ENCODE assay signal across 22 cellular contexts in the genomic region with DNA sequence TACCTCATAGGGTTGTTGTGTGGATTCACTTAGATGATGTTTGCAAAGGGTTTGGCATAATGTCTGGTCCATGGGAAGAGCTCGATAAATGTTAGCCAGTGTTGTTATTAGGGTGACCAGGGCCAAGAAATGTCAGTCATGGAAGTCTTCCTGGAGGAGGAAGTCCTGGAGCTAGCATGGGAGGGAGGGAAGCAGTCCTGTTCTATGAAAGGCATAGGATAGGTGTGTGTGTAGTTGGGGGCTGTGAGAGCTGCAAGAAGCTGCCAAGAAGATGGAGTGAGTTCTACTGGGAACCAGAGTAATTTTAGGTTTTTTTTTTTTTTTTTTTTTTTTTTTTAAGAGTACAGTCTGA. TPM values are rescaled to one million over a fixed set of nuclear protein-coding genes. Genes with fewer than 3 reads are reported as not detected.
DNase-seq lines count a peak whose midpoint lies in the region; ATAC-seq and TF ChIP-seq lines count a peak whose summit lies in the region.
"Had no signal": no experiment of that assay in that cellular context is flagged by ENCODE, and none has a peak within 500 bp of the region (broad histone marks: within the 10 kb centered on the region; RNA-seq: fewer than 3 reads in every experiment).

No MANE protein-coding gene starts in this region.

- no peak overlapping the region for H3K27ac ChIP-seq in PC-9
- peak overlapping the region; percentile 20 for H3K27ac ChIP-seq in thymus (ENCODE audit: low read depth)
- H3K27ac ChIP-seq in psoas muscle: no peak overlapping the region
- H3K27ac ChIP-seq: KMS-11 had no signal

- no peaks in the 10 kb centered on the region for H3K36me3 Mint-ChIP-seq in activated T-cell treated with anti-CD3 and anti-CD28 coated beads, Interleukin-2, amount 50 U/mL, for 24 hours (ENCODE audit: low read depth)
- H3K36me3 Mint-ChIP-seq in immature natural killer cell: peaks cover 0 to 5% (median 3%) of the 10 kb centered on the region in 3 donors

- POLR2A ChIA-PET in PC-9 (lab: Charles Lee; ENCODE audit: unreplicated experiment): no interaction called here

- ATAC-seq in GM19328 (IDR thresholded peaks at IDR 0.05; ENCODE audit: unreplicated experiment) (no peak), psoas muscle (no peak)

- H3F3A ChIP-seq in PC-9 (ENCODE audit: insufficient read depth, low read depth): peaks cover 32% of the 10 kb centered on the region

- peak overlapping the region; percentile 1 for H3K27ac Mint-ChIP-seq in activated T-cell treated with anti-CD3 and anti-CD28 coated beads, Interleukin-2, amount 50 U/mL, for 24 hours
- H3K27ac Mint-ChIP-seq in immature natural killer cell: peak overlapping the region in 4 of 6 donors; percentile 96 to 97 (median 97)
- H3K27ac Mint-ChIP-seq: B cell; CD4-positive, alpha-beta T cell had no signal

- TF ChIP-seq CTCF in PC-9 (conservative IDR thresholded peaks at IDR 0.05): no peak
- no peak for TF ChIP-seq CTCF in psoas muscle (IDR thresholded peaks at IDR 0.05)

- no peak overlapping the region for H2AFZ ChIP-seq in PC-9

- H3K36me3 ChIP-seq in PC-9 (ENCODE audit: low read depth): no peaks in the 10 kb centered on the region
- no peaks in the 10 kb centered on the region for H3K36me3 ChIP-seq in thymus (ENCODE audit: control insufficient read depth, insufficient read depth)
- no peaks in the 10 kb centered on the region for H3K36me3 ChIP-seq in psoas muscle (ENCODE audit: insufficient read depth in 1 of 2, low read depth in 1 of 2)

- no TSS peak for BruUV-seq in PC-9 (replicated peaks; lab: Mats Ljungman, UMichigan)

- H3K79me2 ChIP-seq in PC-9 (ENCODE audit: low read depth): no peaks in the 10 kb centered on the region

- H3K4me2 ChIP-seq in PC-9: peak overlapping the region; percentile 78; the same call in 1 of the 2 replicates
- H3K4me2 ChIP-seq: KMS-11 had no signal

- H4K20me1 ChIP-seq in PC-9 (ENCODE audit: insufficient read depth): no peaks in the 10 kb centered on the region

- DNase-seq in activated T-cell treated with anti-CD3 and anti-CD28 coated beads, Interleukin-2, amount 50 U/mL, for 24 hours: no peak
- no peak for DNase-seq in activated T-cell treated with anti-CD3 and anti-CD28 coated beads, Interleukin-2, amount 50 U/mL, for 1 hour
- DNase-seq in PC-9 (peak in 1 of 2 experiments; percentile 28), immature natural killer cell (no peak), psoas muscle (no peak)
- no peak for DNase-seq in stimulated activated naive CD4-positive, alpha-beta T cell treated with Interleukin-2 at 50 U/mL for 16 hours (lab: John Stamatoyannopoulos, UW)
- DNase-seq: 8988T; CD4-positive, alpha-beta T cell; DMS53; EL; NCI-H1417 treated with DMSO at 0.1 percent for 48 hours; NCI-H187 treated with DMSO at 0.1 percent for 48 hours; NCI-H2227 treated with DMSO at 0.1 percent for 48 hours; NCI-H510A treated with DMSO at 0.1 percent for 48 hours; NCI-H82; RPMI8226; SIG-M5 had no signal

- peaks cover 25% of the 10 kb centered on the region for H3K27me3 Mint-ChIP-seq in activated T-cell treated with anti-CD3 and anti-CD28 coated beads, Interleukin-2, amount 50 U/mL, for 24 hours
- peaks cover 9 to 23% (median 19%) of the 10 kb centered on the region in 3 donors for H3K27me3 Mint-ChIP-seq in immature natural killer cell (ENCODE audit: low read depth in 3 of 3)

- 100% methylated on average over 1 of the region's 1 CpG for WGBS in thymus
- WGBS in psoas muscle, 3 donors: 71 to 78% (median 76%) methylated on average over 1 of the region's 1 CpG

- CTCF ChIA-PET in PC-9 (lab: Charles Lee): no interaction called here

- H3K4me3 ChIP-seq in PC-9 (no peak overlapping the region), thymus (ENCODE audit: low read length) (no peak overlapping the region), psoas muscle (no peak overlapping the region)

- H3K27me3 ChIP-seq in PC-9 (ENCODE audit: insufficient read depth, low read depth) (peaks cover 3% of the 10 kb centered on the region; the same call in 1 of the 2 replicates), thymus (ENCODE audit: control insufficient read depth, insufficient read depth) (peaks cover 19% of the 10 kb centered on the region), psoas muscle (ENCODE audit: insufficient read depth in 3 of 3, low read length in 2 of 3) (peaks cover 0 to 11% (median 0%) of the 10 kb centered on the region in 3 donors)

- no peaks in the 10 kb centered on the region for H3K9me3 Mint-ChIP-seq in activated T-cell treated with anti-CD3 and anti-CD28 coated beads, Interleukin-2, amount 50 U/mL, for 24 hours
- peaks cover 0 to 1% (median 0%) of the 10 kb centered on the region in 6 donors for H3K9me3 Mint-ChIP-seq in immature natural killer cell
- H3K9me3 Mint-ChIP-seq: CD4-positive, alpha-beta T cell had no signal

- intact Hi-C loops in PC-9 (cut with micrococcal nuclease; ENCODE audit: unreplicated experiment) (no loop called here), psoas muscle (cut with DNase I) (no loop called here)

- H3K4me1 ChIP-seq in PC-9 (replicated peaks; ENCODE audit: insufficient read depth) (peaks cover 43% of the 10 kb centered on the region), thymus (ENCODE audit: control insufficient read depth, insufficient read depth, low read length) (peaks cover 13% of the 10 kb centered on the region), psoas muscle (peaks cover 18% of the 10 kb centered on the region)

- H3K4me1 Mint-ChIP-seq in activated T-cell treated with anti-CD3 and anti-CD28 coated beads, Interleukin-2, amount 50 U/mL, for 24 hours (ENCODE audit: low read depth): peaks cover 27% of the 10 kb centered on the region
- peaks cover 5 to 54% of the 10 kb centered on the region in 2 donors for H3K4me1 Mint-ChIP-seq in immature natural killer cell

- no peak overlapping the region for H3K4me3 Mint-ChIP-seq in activated T-cell treated with anti-CD3 and anti-CD28 coated beads, Interleukin-2, amount 50 U/mL, for 24 hours
- H3K4me3 Mint-ChIP-seq in immature natural killer cell: peak overlapping the region; percentile 63 to 77 (median 75)
- H3K4me3 Mint-ChIP-seq: B cell; CD4-positive, alpha-beta T cell had no signal

- no peaks in the 10 kb centered on the region for H3K9me2 ChIP-seq in PC-9 (ENCODE audit: insufficient read depth)

- H3K9me3 ChIP-seq in PC-9 (ENCODE audit: insufficient read depth, low read depth) (no peaks in the 10 kb centered on the region), thymus (ENCODE audit: control insufficient read depth) (no peaks in the 10 kb centered on the region), psoas muscle (no peaks in the 10 kb centered on the region)

RNA-seq across cellular contexts. Expression of gene LGR6, which starts 4.7 kb away (rescaled TPM):
- 5.6 and 7.9 TPM in 2 replicates for total RNA-seq in PC-9 (2021)
- 10 to 100 TPM; 10.9 to 26.8 (median 21.1) TPM for polyA plus RNA-seq in immature natural killer cell
- polyA plus RNA-seq in thymus: 1.0 TPM
- total RNA-seq in psoas muscle: under 1 TPM in 1 of 4 donors, not detected in 3; 0.19 TPM
- under 1 TPM; 0.12 to 0.20 (median 0.13) TPM for polyA plus RNA-seq in psoas muscle
- total RNA-seq: B cell, H4 had no signal

RNA-seq across cellular contexts. Expression of gene PTPN7, which starts 37.9 kb away (rescaled TPM):
- total RNA-seq in PC-9 (2021) (not detected in 2 replicates), psoas muscle (1 to 10 TPM in 1 of 4 donors, under 1 TPM in 3; 0.32 to 1.0 (median 0.45) TPM)
- polyA plus RNA-seq in immature natural killer cell (100 to 1,000 TPM in 1 of 3 donors, 10 to 100 TPM in 2; 55.4 to 126 (median 58.4) TPM), thymus (75.2 TPM), psoas muscle (under 1 TPM; 0.10 to 0.17 (median 0.13) TPM)

RNA-seq across cellular contexts. Expression of gene ARL8A, which starts 53.8 kb away (rescaled TPM):
- total RNA-seq in PC-9 (2021): 40.0 and 42.6 TPM in 2 replicates
- polyA plus RNA-seq in immature natural killer cell: 10 to 100 TPM in 2 of 3 donors, 1 to 10 TPM in 1; 9.7 to 15.0 (median 11.0) TPM
- 29.5 TPM for polyA plus RNA-seq in thymus
- total RNA-seq in psoas muscle: 10 to 100 TPM; 53.1 to 70.6 (median 62.3) TPM
- polyA plus RNA-seq in psoas muscle: 10 to 100 TPM; 26.6 to 34.0 (median 26.6) TPM

Comparison
In these comparisons a context has a peak if more than half of its experiments do, and no peak if none do; other contexts are left out.
1. RNA of gene PTPN7, which starts 37.9 kb away (polyA plus RNA-seq): 75.2 TPM in thymus (single experiment) and 55.4 to 126 TPM in immature natural killer cell; 0.10 to 0.17 TPM in psoas muscle; every median in the first group is over 10 times any median in the second.